Comparison of ENCODE assay signal across 19 cellular contexts in the genomic region with DNA sequence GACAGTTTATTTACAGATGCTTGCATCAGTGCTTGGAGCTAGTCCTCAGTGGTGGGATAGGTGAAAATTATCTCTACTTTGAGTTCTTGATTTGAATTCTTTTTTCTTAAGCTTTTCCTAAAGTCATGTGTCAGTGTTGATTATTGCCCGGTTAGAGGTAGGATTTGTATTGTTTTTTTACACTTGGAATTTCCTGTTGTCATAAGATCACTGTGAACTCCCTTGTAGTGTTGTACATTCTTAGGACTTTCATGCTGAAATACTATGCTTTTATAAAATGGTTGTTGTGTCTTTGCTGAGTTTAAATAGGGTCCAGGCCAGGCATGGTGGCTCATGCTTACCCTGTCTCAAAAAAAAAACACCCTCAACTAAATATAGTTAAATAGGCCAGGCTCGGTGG. TPM values are rescaled to one million over a fixed set of nuclear protein-coding genes. Genes with fewer than 3 reads are reported as not detected.
DNase-seq lines count a peak whose midpoint lies in the region; TF ChIP-seq lines count a peak whose summit lies in the region.
"Had no signal": no experiment of that assay in that cellular context is flagged by ENCODE, and none has a peak within 500 bp of the region (broad histone marks: within the 10 kb centered on the region; RNA-seq: fewer than 3 reads in every experiment).

No MANE protein-coding gene starts in this region.

- DNase-seq in activated T-cell treated with anti-CD3 and anti-CD28 coated beads, Interleukin-2, amount 50 U/mL, for 24 hours, result no peak
- DNase-seq in activated T-cell treated with anti-CD3 and anti-CD28 coated beads for 4 hours (no peak), astrocyte of the spinal cord (ENCODE audit: low read depth, low spot score) (peak; percentile 29), fibroblast of villous mesenchyme (ENCODE audit: low read depth) (peak; percentile 53), superior temporal gyrus (ENCODE audit: extremely low spot score) (peak; percentile 4), NCI-H748 (lab: John Stamatoyannopoulos, UW; ENCODE audit: unreplicated experiment) (no peak)
- DNase-seq in stimulated activated CD4-positive, alpha-beta T cell treated with anti-CD3 and anti-CD28 coated beads, Interleukin-2, amount 100 ng/mL, for 48 hours, result no peak
- no peak for DNase-seq in stimulated activated CD4-positive, alpha-beta T cell treated with anti-CD3 and anti-CD28 coated beads, Interleukin-4, amount 100 ng/mL, for 1 hour
- DNase-seq: DMS 273 treated with DMSO at 0.1 percent for 48 hours, GDM1, GOT3, NCI-H1436, NCI-H2029, NCI-H2171, NCI-H446, NCI-H774, PC-9 had no signal

- in situ Hi-C loops in astrocyte of the spinal cord (cut with HindIII; ENCODE audit: low sequenced_read_pairs), result no loop called here

- H3K4me1 Mint-ChIP-seq in activated T-cell treated with anti-CD3 and anti-CD28 coated beads, Interleukin-2, amount 50 U/mL, for 24 hours (ENCODE audit: low read depth), result peaks cover 16% of the 10 kb centered on the region

- H3K4me3 ChIP-seq in astrocyte of the spinal cord (ENCODE audit: low read depth, low read length) (no peak overlapping the region), fibroblast of villous mesenchyme (ENCODE audit: low read depth, low read length) (no peak overlapping the region)
- H3K4me3 ChIP-seq: BLaER1 treated with 17β-estradiol and CSF1 and Interleukin-3, amounts not matched to agents 10 nM and 100 nM; GM12878; PC-9 had no signal

- H3K36me3 Mint-ChIP-seq in activated T-cell treated with anti-CD3 and anti-CD28 coated beads, Interleukin-2, amount 50 U/mL, for 24 hours (ENCODE audit: low read depth), result peaks cover 69% of the 10 kb centered on the region

- H3K4me3 Mint-ChIP-seq in activated T-cell treated with anti-CD3 and anti-CD28 coated beads, Interleukin-2, amount 50 U/mL, for 24 hours, result no peak overlapping the region

- H3K27me3 Mint-ChIP-seq in activated T-cell treated with anti-CD3 and anti-CD28 coated beads, Interleukin-2, amount 50 U/mL, for 24 hours, result no peaks in the 10 kb centered on the region

- TF ChIP-seq CTCF in astrocyte of the spinal cord (IDR thresholded peaks at IDR 0.05; ENCODE audit: low read depth, low read length) (no peak), fibroblast of villous mesenchyme (IDR thresholded peaks at IDR 0.05; ENCODE audit: insufficient read depth, low read depth, low read length) (no peak)

- no peaks in the 10 kb centered on the region for H3K9me3 Mint-ChIP-seq in activated T-cell treated with anti-CD3 and anti-CD28 coated beads, Interleukin-2, amount 50 U/mL, for 24 hours

- H3K27ac Mint-ChIP-seq in activated T-cell treated with anti-CD3 and anti-CD28 coated beads, Interleukin-2, amount 50 U/mL, for 24 hours, result peak overlapping the region; percentile 5

RNA-seq across cellular contexts. Expression of gene ASXL1, which starts 20.3 kb away (rescaled TPM):
- 48.0 and 61.7 TPM in 2 replicates for total RNA-seq in fibroblast of villous mesenchyme

Comparison
In these comparisons a context has a peak if more than half of its experiments do, and no peak if none do; other contexts are left out.
1. DNase-seq: peak in astrocyte of the spinal cord (single experiment), fibroblast of villous mesenchyme (single experiment) and superior temporal gyrus (single experiment); none in activated T-cell treated with anti-CD3 and anti-CD28 coated beads, Interleukin-2, amount 50 U/mL, for 24 hours (single experiment), activated T-cell treated with anti-CD3 and anti-CD28 coated beads for 4 hours (single experiment), stimulated activated CD4-positive, alpha-beta T cell treated with anti-CD3 and anti-CD28 coated beads, Interleukin-2, amount 100 ng/mL, for 48 hours (0 of 2), NCI-H748 (single experiment) and stimulated activated CD4-positive, alpha-beta T cell treated with anti-CD3 and anti-CD28 coated beads, Interleukin-4, amount 100 ng/mL, for 1 hour (single experiment).